Comparison of ENCODE assay signal across 8 cellular contexts in genomic region chr12:92144631-92145480, GRCh38. TPM values are rescaled to one million over a fixed set of nuclear protein-coding genes. Genes with fewer than 3 reads are reported as not detected.
DNase-seq lines count a peak whose midpoint lies in the region; ATAC-seq and TF ChIP-seq lines count a peak whose summit lies in the region.

No MANE protein-coding gene starts in this region.

- ATAC-seq in DND-41 (ENCODE audit: insufficient read depth, low read depth) (no peak), HG02763 (IDR thresholded peaks at IDR 0.05; ENCODE audit: unreplicated experiment) (peak; percentile 0), GM18517 (IDR thresholded peaks at IDR 0.05; ENCODE audit: unreplicated experiment) (no peak)
- no peak for ATAC-seq in naive thymus-derived CD8-positive, alpha-beta T cell
- ATAC-seq in stimulated activated memory B cell treated with anti-CD40 and anti-IgM and Interleukin-4, amounts not matched to agents 10 μg/mL and 1 μg/mL and 100 μg/mL, for 72 hours, result peak; percentile 1

- peak in 1 of 4 donors; percentile 38 for TF ChIP-seq POLR2A in esophagus squamous epithelium (IDR thresholded peaks at IDR 0.05)

- H3K27me3 ChIP-seq in DND-41 (ENCODE audit: insufficient read depth, low read length, poor library complexity) (no peaks in the 10 kb centered on the region), esophagus squamous epithelium (no peaks in the 10 kb centered on the region)

- H3K9me3 ChIP-seq in DND-41 (ENCODE audit: insufficient read depth, low read length, severe bottlenecking) (no peaks in the 10 kb centered on the region), esophagus squamous epithelium (no peaks in the 10 kb centered on the region)

- peaks cover 74% of the 10 kb centered on the region for H3K79me2 ChIP-seq in DND-41 (ENCODE audit: insufficient read depth, low read length)

- peak; percentile 45 for DNase-seq in DND-41
- DNase-seq in NOMO-1 (lab: John Stamatoyannopoulos, UW; ENCODE audit: unreplicated experiment in 2 of 2), result peak; percentile 60 to 76
- DNase-seq in activated T-cell treated with anti-CD3 and anti-CD28 coated beads for 48 hours (ENCODE audit: low read depth), result peak; percentile 43
- DNase-seq in esophagus squamous epithelium (lab: John Stamatoyannopoulos, UW), result no peak
- peak; percentile 21 to 70 (median 54) for DNase-seq in naive thymus-derived CD8-positive, alpha-beta T cell

- TF ChIP-seq CTCF in DND-41 (IDR thresholded peaks at IDR 0.05; ENCODE audit: borderline replicate concordance, extremely low read depth, low read length, poor library complexity, severe bottlenecking), result peak; percentile 47
- no peak for TF ChIP-seq CTCF in esophagus squamous epithelium (IDR thresholded peaks at IDR 0.05)

- peak overlapping the region; percentile 91 to 100 (median 99) for H3K27ac Mint-ChIP-seq in naive thymus-derived CD8-positive, alpha-beta T cell
- peak overlapping the region; percentile 99 for H3K27ac Mint-ChIP-seq in stimulated activated memory B cell treated with anti-CD40 and anti-IgM and Interleukin-4, amounts not matched to agents 10 μg/mL and 1 μg/mL and 100 μg/mL, for 72 hours

- POLR2A ChIA-PET in naive thymus-derived CD8-positive, alpha-beta T cell (lab: Charles Lee), result interaction anchor here (0.5 to 7.8 kb wide), 91 partner anchors 12 to 781 kb away, joined by 3 to 283 read pairs (median 5); no protein-coding TSS in a partner anchor

- peaks cover 61 to 68% (median 66%) of the 10 kb centered on the region in 3 donors for H3K36me3 Mint-ChIP-seq in naive thymus-derived CD8-positive, alpha-beta T cell
- H3K36me3 Mint-ChIP-seq in stimulated activated memory B cell treated with anti-CD40 and anti-IgM and Interleukin-4, amounts not matched to agents 10 μg/mL and 1 μg/mL and 100 μg/mL, for 72 hours, result peaks cover 91% of the 10 kb centered on the region

- peaks cover 58% of the 10 kb centered on the region for H3K4me1 ChIP-seq in DND-41 (ENCODE audit: insufficient read depth, low read length)
- peaks cover 0 to 65% (median 0%) of the 10 kb centered on the region in 3 donors for H3K4me1 ChIP-seq in esophagus squamous epithelium

- no peak overlapping the region; the same call in 1 of the 2 replicates for H2AFZ ChIP-seq in DND-41 (ENCODE audit: low read depth, low read length)

- H3K4me3 Mint-ChIP-seq in naive thymus-derived CD8-positive, alpha-beta T cell, result peak overlapping the region; percentile 89 to 100 (median 99)
- H3K4me3 Mint-ChIP-seq in stimulated activated memory B cell treated with anti-CD40 and anti-IgM and Interleukin-4, amounts not matched to agents 10 μg/mL and 1 μg/mL and 100 μg/mL, for 72 hours, result peak overlapping the region; percentile 95

- H3K4me1 Mint-ChIP-seq in naive thymus-derived CD8-positive, alpha-beta T cell, result peaks cover 22 to 35% (median 29%) of the 10 kb centered on the region in 4 donors
- H3K4me1 Mint-ChIP-seq in stimulated activated memory B cell treated with anti-CD40 and anti-IgM and Interleukin-4, amounts not matched to agents 10 μg/mL and 1 μg/mL and 100 μg/mL, for 72 hours, result peaks cover 25% of the 10 kb centered on the region

- peak overlapping the region; percentile 97 for H3K9ac ChIP-seq in DND-41 (ENCODE audit: low read depth, low read length)

- intact Hi-C loops in esophagus squamous epithelium (cut with DNase I), result loop anchor here (5.0 to 10.0 kb wide), 3 partner anchors 333 to 763 kb away; no protein-coding TSS in a partner anchor

- peak overlapping the region; percentile 63 for H3K4me2 ChIP-seq in DND-41 (ENCODE audit: insufficient read depth, low read length)

- H4K20me1 ChIP-seq in DND-41 (ENCODE audit: insufficient read depth, low read length), result peaks cover 57% of the 10 kb centered on the region

- H3K36me3 ChIP-seq in DND-41 (ENCODE audit: insufficient read depth, low read length) (peaks cover 54% of the 10 kb centered on the region), esophagus squamous epithelium (peaks cover 0 to 32% (median 2%) of the 10 kb centered on the region in 3 donors)

- peaks cover 0 to 4% (median 0%) of the 10 kb centered on the region in 5 donors for H3K27me3 Mint-ChIP-seq in naive thymus-derived CD8-positive, alpha-beta T cell
- no peaks in the 10 kb centered on the region for H3K27me3 Mint-ChIP-seq in stimulated activated memory B cell treated with anti-CD40 and anti-IgM and Interleukin-4, amounts not matched to agents 10 μg/mL and 1 μg/mL and 100 μg/mL, for 72 hours

- peak overlapping the region; percentile 66 to 84 for H3K4me3 ChIP-seq in DND-41 (ENCODE audit: low read depth in 1 of 2, low read length in 2 of 2)
- H3K4me3 ChIP-seq in esophagus squamous epithelium, result peak overlapping the region; percentile 83 to 100 (median 94)

- WGBS in esophagus squamous epithelium, 2 donors, result 0% methylated on average over 12 to 27 of the region's 69 CpGs

- peaks cover 0 to 12% (median 0%) of the 10 kb centered on the region in 9 donors for H3K9me3 Mint-ChIP-seq in naive thymus-derived CD8-positive, alpha-beta T cell
- no peaks in the 10 kb centered on the region for H3K9me3 Mint-ChIP-seq in stimulated activated memory B cell treated with anti-CD40 and anti-IgM and Interleukin-4, amounts not matched to agents 10 μg/mL and 1 μg/mL and 100 μg/mL, for 72 hours

- H3K27ac ChIP-seq in DND-41 (ENCODE audit: low read length) (peak overlapping the region; percentile 92), esophagus squamous epithelium (peak overlapping the region; percentile 98 to 100 (median 100))

RNA-seq across cellular contexts. Expression of gene BTG1, which starts 0.8 kb away (rescaled TPM):
- total RNA-seq in esophagus squamous epithelium, result 10 to 100 TPM; 18.3 to 42.7 (median 35.3) TPM
- total RNA-seq in naive thymus-derived CD8-positive, alpha-beta T cell, result 100 to 1,000 TPM; 537 to 544 TPM
- polyA plus RNA-seq in naive thymus-derived CD8-positive, alpha-beta T cell, result 100 to 1,000 TPM; 705 to 889 (median 719) TPM

Comparison
In these comparisons a context has a peak if more than half of its experiments do, and no peak if none do; other contexts are left out.
1. ATAC-seq: peak in HG02763 (single experiment) and stimulated activated memory B cell treated with anti-CD40 and anti-IgM and Interleukin-4, amounts not matched to agents 10 μg/mL and 1 μg/mL and 100 μg/mL, for 72 hours (single experiment); none in DND-41 (single experiment), naive thymus-derived CD8-positive, alpha-beta T cell (0 of 2) and GM18517 (single experiment).
2. RNA of gene BTG1, which starts 0.8 kb away (total RNA-seq): 537 to 544 TPM in naive thymus-derived CD8-positive, alpha-beta T cell; 18.3 to 42.7 TPM in esophagus squamous epithelium; every median in the first group is over 10 times any median in the second.